Comparison of ENCODE assay signal across 8 cellular contexts in the genomic region with DNA sequence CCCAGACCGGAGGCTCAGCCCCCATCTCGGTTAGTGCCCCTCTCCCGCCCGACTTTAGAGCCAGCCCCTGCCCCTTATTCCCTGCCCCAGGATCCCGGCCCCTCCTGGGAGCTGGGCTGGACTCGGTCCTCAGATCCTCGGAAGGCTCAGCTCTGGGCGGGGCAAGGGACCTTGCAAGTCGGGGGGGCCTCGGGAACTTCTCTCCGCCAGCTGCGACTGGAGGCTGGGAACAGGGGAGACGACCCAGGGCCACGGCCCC. TPM values are rescaled to one million over a fixed set of nuclear protein-coding genes. Genes with fewer than 3 reads are reported as not detected.
DNase-seq lines count a peak whose midpoint lies in the region; ATAC-seq and TF ChIP-seq lines count a peak whose summit lies in the region.

No MANE protein-coding gene starts in this region.

- peak overlapping the region; percentile 37 for H3K4me3 ChIP-seq in CD4-positive, CD25-positive, alpha-beta regulatory T cell (ENCODE audit: low read depth, low read length)
- H3K4me3 ChIP-seq in OCI-LY7 (ENCODE audit: low read depth, low read length, poor library complexity, severe bottlenecking) (no peak overlapping the region), neural cell (ENCODE audit: low read length) (peak overlapping the region; percentile 56)

- no peaks in the 10 kb centered on the region for H3K36me3 Mint-ChIP-seq in CD4-positive, CD25-positive, alpha-beta regulatory T cell

- H3K4me3 Mint-ChIP-seq in CD4-positive, CD25-positive, alpha-beta regulatory T cell, result peak overlapping the region; percentile 81 to 90 (median 86)

- H4K20me1 ChIP-seq in OCI-LY7 (ENCODE audit: insufficient read depth, low read length) (no peaks in the 10 kb centered on the region), neural cell (ENCODE audit: insufficient read depth) (no peaks in the 10 kb centered on the region)

- CTCF ChIA-PET in OCI-LY7 (lab: Charles Lee; ENCODE audit: unreplicated experiment), result no interaction called here

- peak overlapping the region; percentile 86 to 91 (median 87) for H3K27ac Mint-ChIP-seq in CD4-positive, CD25-positive, alpha-beta regulatory T cell

- peaks cover 55% of the 10 kb centered on the region for H3K4me1 ChIP-seq in CD4-positive, CD25-positive, alpha-beta regulatory T cell (ENCODE audit: control insufficient read depth, insufficient read depth, low read length, poor library complexity, severe bottlenecking)
- H3K4me1 ChIP-seq in OCI-LY7 (ENCODE audit: insufficient read depth, low read length, poor library complexity, severe bottlenecking), result no peaks in the 10 kb centered on the region

- H3K4me1 Mint-ChIP-seq in CD4-positive, CD25-positive, alpha-beta regulatory T cell, result peaks cover 0 to 54% (median 12%) of the 10 kb centered on the region in 4 donors

- POLR2A ChIA-PET in OCI-LY7 (lab: Charles Lee), result no interaction called here

- no TSS peak for BruUV-seq in OCI-LY7 (replicated peaks; lab: Mats Ljungman, UMichigan)

- intact Hi-C loops in OCI-LY7 (cut with micrococcal nuclease; ENCODE audit: unreplicated experiment), result no loop called here

- H3K79me2 ChIP-seq in OCI-LY7 (ENCODE audit: insufficient read depth, low read depth, low read length) (no peaks in the 10 kb centered on the region), neural cell (replicated peaks; ENCODE audit: insufficient read depth, low read length) (no peaks in the 10 kb centered on the region)

- TF ChIP-seq CTCF in OCI-LY7 (conservative IDR thresholded peaks at IDR 0.05; ENCODE audit: low read length) (no peak), neural cell (IDR thresholded peaks at IDR 0.05; ENCODE audit: poor library complexity, severe bottlenecking) (no peak)

- no peaks in the 10 kb centered on the region for H3K9me3 ChIP-seq in CD4-positive, CD25-positive, alpha-beta regulatory T cell (ENCODE audit: control insufficient read depth in 2 of 2, low read length in 2 of 2)
- H3K9me3 ChIP-seq in OCI-LY7 (ENCODE audit: low read length) (no peaks in the 10 kb centered on the region), neural cell (ENCODE audit: low read length) (no peaks in the 10 kb centered on the region)

- H2AFZ ChIP-seq in OCI-LY7 (ENCODE audit: low read length) (no peak overlapping the region), neural cell (ENCODE audit: low read depth, low read length) (no peak overlapping the region)

- H3K27ac ChIP-seq in CD4-positive, CD25-positive, alpha-beta regulatory T cell (ENCODE audit: insufficient read depth, low read length, poor library complexity, severe bottlenecking), result peak overlapping the region; percentile 94
- H3K27ac ChIP-seq in OCI-LY7 (ENCODE audit: low read depth, low read length, poor library complexity, severe bottlenecking) (no peak overlapping the region), epithelial cell of prostate (peak overlapping the region; percentile 97), neural cell (ENCODE audit: low read length) (no peak overlapping the region)

- H3K9me3 Mint-ChIP-seq in CD4-positive, CD25-positive, alpha-beta regulatory T cell, result no peaks in the 10 kb centered on the region

- TF ChIP-seq EP300 in neural cell (conservative IDR thresholded peaks at IDR 0.05; ENCODE audit: poor library complexity, severe bottlenecking), result no peak

- ATAC-seq in CD4-positive, CD25-positive, alpha-beta regulatory T cell (ENCODE audit: low read depth in 2 of 2), result no peak
- ATAC-seq in GM21390 (IDR thresholded peaks at IDR 0.05; ENCODE audit: unreplicated experiment), result no peak

- no peaks in the 10 kb centered on the region for H3K27me3 ChIP-seq in CD4-positive, CD25-positive, alpha-beta regulatory T cell (ENCODE audit: control insufficient read depth, insufficient read depth, low read length)
- peaks cover 17% of the 10 kb centered on the region for H3K27me3 ChIP-seq in neural cell (ENCODE audit: insufficient read depth, low read depth, low read length)

- TF ChIP-seq RAD21 in neural cell (conservative IDR thresholded peaks at IDR 0.05), result no peak

- peaks cover 4% of the 10 kb centered on the region for H3K27me3 Mint-ChIP-seq in CD4-positive, CD25-positive, alpha-beta regulatory T cell

- no peak overlapping the region for H3K9ac ChIP-seq in neural cell (ENCODE audit: low read length)

- no peak for DNase-seq in CD4-positive, CD25-positive, alpha-beta regulatory T cell
- DNase-seq in OCI-LY7 (ENCODE audit: low spot score) (no peak), epithelial cell of prostate (ENCODE audit: low read depth, low spot score) (no peak), 8988T (no peak), ecto neural progenitor cell (ENCODE audit: low spot score) (no peak), germinal center (ENCODE audit: low spot score) (no peak)

- no peaks in the 10 kb centered on the region for H3K36me3 ChIP-seq in CD4-positive, CD25-positive, alpha-beta regulatory T cell (ENCODE audit: control insufficient read depth, insufficient read depth, low read length)
- H3K36me3 ChIP-seq in OCI-LY7 (ENCODE audit: insufficient read depth, low read length) (no peaks in the 10 kb centered on the region), neural cell (ENCODE audit: insufficient read depth, low read length) (no peaks in the 10 kb centered on the region)

- H3K9me2 ChIP-seq in OCI-LY7 (ENCODE audit: insufficient read depth, low read length) (no peaks in the 10 kb centered on the region), neural cell (ENCODE audit: insufficient read depth, low read length) (no peaks in the 10 kb centered on the region)

- H3K4me2 ChIP-seq in OCI-LY7 (ENCODE audit: low read length) (peak overlapping the region; percentile 47; the same call in 1 of the 2 replicates), neural cell (ENCODE audit: low read length) (no peak overlapping the region)

- H3F3A ChIP-seq in neural cell (ENCODE audit: insufficient read depth, low read length, poor library complexity, severe bottlenecking), result no peaks in the 10 kb centered on the region

TF ChIP-seq in neural cell, 6 proteins besides CTCF, POLR2A, EP300 and RAD21:
- TF ChIP-seq TAF1 (IDR thresholded peaks at IDR 0.05; ENCODE audit: low read depth) (no peak), POLR2AphosphoS5 (IDR thresholded peaks at IDR 0.05) (no peak), SMC3 (conservative IDR thresholded peaks at IDR 0.05; ENCODE audit: poor library complexity) (no peak), EZH2 (IDR thresholded peaks at IDR 0.05; ENCODE audit: borderline replicate concordance, insufficient read depth, low read length, poor library complexity, severe bottlenecking) (no peak), MXI1 (conservative IDR thresholded peaks at IDR 0.05; ENCODE audit: poor library complexity, severe bottlenecking) (no peak)
- TF ChIP-seq, protein P1, sequence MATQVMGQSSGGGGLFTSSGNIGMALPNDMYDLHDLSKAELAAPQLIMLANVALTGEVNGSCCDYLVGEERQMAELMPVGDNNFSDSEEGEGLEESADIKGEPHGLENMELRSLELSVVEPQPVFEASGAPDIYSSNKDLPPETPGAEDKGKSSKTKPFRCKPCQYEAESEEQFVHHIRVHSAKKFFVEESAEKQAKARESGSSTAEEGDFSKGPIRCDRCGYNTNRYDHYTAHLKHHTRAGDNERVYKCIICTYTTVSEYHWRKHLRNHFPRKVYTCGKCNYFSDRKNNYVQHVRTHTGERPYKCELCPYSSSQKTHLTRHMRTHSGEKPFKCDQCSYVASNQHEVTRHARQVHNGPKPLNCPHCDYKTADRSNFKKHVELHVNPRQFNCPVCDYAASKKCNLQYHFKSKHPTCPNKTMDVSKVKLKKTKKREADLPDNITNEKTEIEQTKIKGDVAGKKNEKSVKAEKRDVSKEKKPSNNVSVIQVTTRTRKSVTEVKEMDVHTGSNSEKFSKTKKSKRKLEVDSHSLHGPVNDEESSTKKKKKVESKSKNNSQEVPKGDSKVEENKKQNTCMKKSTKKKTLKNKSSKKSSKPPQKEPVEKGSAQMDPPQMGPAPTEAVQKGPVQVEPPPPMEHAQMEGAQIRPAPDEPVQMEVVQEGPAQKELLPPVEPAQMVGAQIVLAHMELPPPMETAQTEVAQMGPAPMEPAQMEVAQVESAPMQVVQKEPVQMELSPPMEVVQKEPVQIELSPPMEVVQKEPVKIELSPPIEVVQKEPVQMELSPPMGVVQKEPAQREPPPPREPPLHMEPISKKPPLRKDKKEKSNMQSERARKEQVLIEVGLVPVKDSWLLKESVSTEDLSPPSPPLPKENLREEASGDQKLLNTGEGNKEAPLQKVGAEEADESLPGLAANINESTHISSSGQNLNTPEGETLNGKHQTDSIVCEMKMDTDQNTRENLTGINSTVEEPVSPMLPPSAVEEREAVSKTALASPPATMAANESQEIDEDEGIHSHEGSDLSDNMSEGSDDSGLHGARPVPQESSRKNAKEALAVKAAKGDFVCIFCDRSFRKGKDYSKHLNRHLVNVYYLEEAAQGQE (IDR thresholded peaks at IDR 0.05; ENCODE audit: borderline replicate concordance), result no peak

RNA-seq across cellular contexts. Expression of a gene that starts 2.5 kb away (rescaled TPM):
- total RNA-seq in CD4-positive, CD25-positive, alpha-beta regulatory T cell, result not detected
- polyA plus RNA-seq in CD4-positive, CD25-positive, alpha-beta regulatory T cell, result under 1 TPM in 2 of 4 donors, not detected in 2; 0.42 to 0.65 TPM
- total RNA-seq in OCI-LY7 (2014; rRNA removed; shearing (Covaris generic)), result not detected in 2 replicates
- not detected in 2 replicates for total RNA-seq in OCI-LY7 (2022)
- polyA plus RNA-seq in neural cell, result not detected in 2 replicates
- polyA minus RNA-seq in neural cell, result not detected in 2 replicates

RNA-seq across cellular contexts. Expression of a gene that starts 12.4 kb away (rescaled TPM):
- total RNA-seq in CD4-positive, CD25-positive, alpha-beta regulatory T cell, result not detected
- polyA plus RNA-seq in CD4-positive, CD25-positive, alpha-beta regulatory T cell, result not detected
- not detected in 2 replicates for total RNA-seq in OCI-LY7 (2014; rRNA removed; shearing (Covaris generic))
- total RNA-seq in OCI-LY7 (2022), result not detected in 2 replicates
- polyA plus RNA-seq in neural cell, result 4.1 and 6.1 TPM in 2 replicates
- polyA minus RNA-seq in neural cell, result 2.8 TPM in 1 of 2 replicates, not detected in the other

RNA-seq across cellular contexts. Expression of a gene that starts 13.4 kb away (rescaled TPM):
- 0.17 TPM for total RNA-seq in CD4-positive, CD25-positive, alpha-beta regulatory T cell
- 1 to 10 TPM in 1 of 4 donors, under 1 TPM in 2, not detected in 1; 0.31 to 1.2 (median 0.36) TPM for polyA plus RNA-seq in CD4-positive, CD25-positive, alpha-beta regulatory T cell
- total RNA-seq in OCI-LY7 (2014; rRNA removed; shearing (Covaris generic)), result not detected in 2 replicates
- not detected in 2 replicates for total RNA-seq in OCI-LY7 (2022)
- polyA plus RNA-seq in neural cell, result 0.15 TPM in 1 of 2 replicates, not detected in the other
- not detected in 2 replicates for polyA minus RNA-seq in neural cell

RNA-seq across cellular contexts. Expression of a gene that starts 49.3 kb away (rescaled TPM):
- not detected for total RNA-seq in CD4-positive, CD25-positive, alpha-beta regulatory T cell
- not detected for polyA plus RNA-seq in CD4-positive, CD25-positive, alpha-beta regulatory T cell
- not detected in 2 replicates for total RNA-seq in OCI-LY7 (2014; rRNA removed; shearing (Covaris generic))
- total RNA-seq in OCI-LY7 (2022), result not detected in 2 replicates
- polyA plus RNA-seq in neural cell, result not detected in 2 replicates
- not detected in 2 replicates for polyA minus RNA-seq in neural cell

Comparison
In these comparisons a context has a peak if more than half of its experiments do, and no peak if none do; other contexts are left out.
1. H3K27ac ChIP-seq: peak in CD4-positive, CD25-positive, alpha-beta regulatory T cell (single experiment) and epithelial cell of prostate (single experiment); none in OCI-LY7 (single experiment) and neural cell (single experiment).